ENCODE assay signal across 23 cellular contexts in the genomic region with DNA sequence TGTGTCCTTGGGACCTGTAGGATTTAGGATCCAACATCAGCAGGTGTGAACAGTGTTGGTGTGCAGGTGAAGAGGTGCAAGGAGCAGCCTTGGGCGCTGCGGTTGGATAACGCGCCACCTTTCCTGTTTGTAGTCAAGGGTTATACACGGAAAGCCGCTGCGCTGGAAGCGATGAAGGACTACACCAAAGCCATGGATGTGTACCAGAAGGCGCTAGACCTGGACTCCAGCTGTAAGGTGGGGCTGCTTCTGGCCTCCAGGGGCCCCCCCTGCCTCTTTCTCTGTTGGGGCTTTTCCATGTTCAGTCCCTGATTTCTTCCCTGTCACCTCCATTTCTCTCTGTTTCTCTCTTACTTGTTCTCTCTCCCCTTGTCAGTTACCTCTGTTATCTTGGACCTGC.
"Had no signal": no experiment of that assay in that cellular context is flagged by ENCODE, and none has a peak within 500 bp of the region (broad histone marks: within the 10 kb centered on the region; RNA-seq: fewer than 3 reads in every experiment).

No MANE protein-coding gene starts in this region.

- H3K36me3 Mint-ChIP-seq: stimulated activated effector memory CD8-positive, alpha-beta T cell treated with anti-CD3 and anti-CD28 coated beads, Interleukin-12 subunit alpha, Interleukin-12 subunit beta, amount 100 ng/mL, for 72 hours had no signal

- H3K27ac Mint-ChIP-seq: activated B cell treated with CpG ODN at 0.5 μM for 24 hours; activated naive CD4-positive, alpha-beta T cell treated with anti-CD3 and anti-CD28 coated beads, Interleukin-2, amount 10 ng/mL, durations not matched to agents 7 days and 5 days; stimulated activated effector memory CD8-positive, alpha-beta T cell treated with anti-CD3 and anti-CD28 coated beads, Interleukin-12 subunit alpha, Interleukin-12 subunit beta, amount 100 ng/mL, for 72 hours; T-cell had no signal

- H3K27me3 ChIP-seq: right lobe of liver, uterus had no signal

- H3K36me3 ChIP-seq: uterus had no signal

- H3K9me3 ChIP-seq: right lobe of liver, uterus had no signal

- H3K9me3 Mint-ChIP-seq: activated B cell treated with CpG ODN at 0.5 μM for 24 hours; activated naive CD4-positive, alpha-beta T cell treated with anti-CD3 and anti-CD28 coated beads, Interleukin-2, amount 10 ng/mL, durations not matched to agents 7 days and 5 days; brain; nephron; stimulated activated effector memory CD8-positive, alpha-beta T cell treated with anti-CD3 and anti-CD28 coated beads, Interleukin-12 subunit alpha, Interleukin-12 subunit beta, amount 100 ng/mL, for 72 hours; T-cell had no signal

- DNase-seq: activated B cell treated with CpG ODN at 0.5 μM for 24 hours; activated CD4-positive, alpha-beta T cell treated with anti-CD3 and anti-CD28 coated beads for 36 hours; activated CD4-positive, alpha-beta T cell treated with anti-CD3 and anti-CD28 coated beads, Interleukin-2, amount 50 U/mL, for 4 hours; activated effector memory CD4-positive, alpha-beta T cell treated with anti-CD3 and anti-CD28 coated beads, Interleukin-2, amount 50 U/mL, for 16 hours; activated naive CD4-positive, alpha-beta T cell treated with anti-CD3 and anti-CD28 coated beads, Interleukin-2, amount 10 ng/mL, durations not matched to agents 7 days and 5 days; aorta; dermis blood vessel endothelial cell; effector CD8-positive, alpha-beta T cell; foreskin melanocyte; left ventricle myocardium superior; mammary epithelial cell; occipital lobe; right lobe of liver; small intestine; stimulated activated CD4-positive, alpha-beta T cell treated with anti-CD3 and anti-CD28 coated beads, Interleukin-2, amount 100 ng/mL, for 24 hours; T-cell; T-helper 9 cell; trophoblast cell; uterus had no signal

- H3K27ac ChIP-seq: right lobe of liver, uterus had no signal

- ATAC-seq: activated CD4-positive, alpha-beta T cell treated with anti-CD3 and anti-CD28 coated beads for 36 hours; esophagus mucosa; left ventricle myocardium superior; right lobe of liver; stimulated activated effector memory CD8-positive, alpha-beta T cell treated with anti-CD3 and anti-CD28 coated beads, Interleukin-12 subunit alpha, Interleukin-12 subunit beta, amount 100 ng/mL, for 72 hours; T-cell had no signal

- H3K4me1 ChIP-seq: right lobe of liver, uterus had no signal

- H3K27me3 Mint-ChIP-seq: activated B cell treated with CpG ODN at 0.5 μM for 24 hours; activated CD4-positive, alpha-beta T cell treated with anti-CD3 and anti-CD28 coated beads for 36 hours; activated naive CD4-positive, alpha-beta T cell treated with anti-CD3 and anti-CD28 coated beads, Interleukin-2, amount 10 ng/mL, durations not matched to agents 7 days and 5 days; brain; T-cell had no signal

- H3K4me3 Mint-ChIP-seq: activated B cell treated with CpG ODN at 0.5 μM for 24 hours; activated CD4-positive, alpha-beta T cell treated with anti-CD3 and anti-CD28 coated beads for 36 hours; activated naive CD4-positive, alpha-beta T cell treated with anti-CD3 and anti-CD28 coated beads, Interleukin-2, amount 10 ng/mL, durations not matched to agents 7 days and 5 days; brain; nephron; stimulated activated effector memory CD8-positive, alpha-beta T cell treated with anti-CD3 and anti-CD28 coated beads, Interleukin-12 subunit alpha, Interleukin-12 subunit beta, amount 100 ng/mL, for 72 hours; T-cell had no signal

- H3K4me3 ChIP-seq: right lobe of liver, uterus had no signal
